Comparison of ENCODE assay signal across 12 cellular contexts in the genomic region with DNA sequence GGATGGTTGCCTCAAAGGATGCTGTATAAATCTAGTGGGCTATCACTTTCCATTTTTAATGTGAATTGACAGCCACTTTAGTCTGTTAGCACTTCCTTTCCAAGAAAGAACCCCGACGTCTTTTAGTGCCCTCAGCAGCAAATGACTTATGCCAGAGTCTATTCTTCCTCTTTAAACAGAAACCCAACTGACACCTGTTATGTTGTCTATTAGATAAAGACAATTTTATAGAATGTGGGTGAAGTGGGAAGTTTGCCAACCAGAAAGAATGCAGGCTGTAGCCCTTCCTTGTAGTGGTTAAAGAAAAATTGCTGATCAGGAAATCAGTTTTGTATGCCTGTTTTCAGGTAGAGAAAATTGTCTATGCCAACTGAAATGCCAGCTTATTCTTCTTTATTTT.
"Had no signal": no experiment of that assay in that cellular context is flagged by ENCODE, and none has a peak within 500 bp of the region (broad histone marks: within the 10 kb centered on the region; RNA-seq: fewer than 3 reads in every experiment).

No MANE protein-coding gene starts in this region.

- DNase-seq: activated CD4-positive, alpha-beta memory T cell treated with anti-CD3 and anti-CD28 coated beads, Interleukin-2, amount 10 ng/mL, durations not matched to agents 7 days and 5 days; activated CD4-positive, alpha-beta T cell treated with anti-CD3 and anti-CD28 coated beads for 36 hours; activated T-cell treated with anti-CD3 and anti-CD28 coated beads, Interleukin-2, amount 50 U/mL, for 48 hours; aorta; lower lobe of right lung; midbrain; retina; stimulated activated CD4-positive, alpha-beta T cell treated with anti-CD3 and anti-CD28 coated beads, Interleukin-4, amount 100 ng/mL, for 4 hours had no signal

- H3K36me3 ChIP-seq: breast epithelium, lower lobe of right lung, WERI-Rb-1 had no signal

- H3K4me3 ChIP-seq: breast epithelium, lower lobe of right lung, skin epidermis had no signal

- H3K9me3 ChIP-seq: breast epithelium, lower lobe of right lung had no signal

- H3K27me3 ChIP-seq: breast epithelium had no signal

- H3K4me1 ChIP-seq: breast epithelium, lower lobe of right lung, parathyroid adenoma had no signal
